8 cellular contexts compared by ENCODE assay signal in genomic region chr16:50368410-50369132, GRCh38. TPM values are rescaled to one million over a fixed set of nuclear protein-coding genes. Genes with fewer than 3 reads are reported as not detected.
DNase-seq lines count a peak whose midpoint lies in the region; ATAC-seq and TF ChIP-seq lines count a peak whose summit lies in the region.

Gene BRD7 (minus strand): TSS chr16:50368988. CDS start chr16:50368774, 214 bp downstream.

- H3K4me3 Mint-ChIP-seq in CD4-positive, alpha-beta T cell, result peak within 1 kb of the TSS; percentile 94

- H3K9me3 ChIP-seq in CD4-positive, alpha-beta T cell (ENCODE audit: control insufficient read depth, low read length), result no peaks in the 10 kb centered on the region

- H3K9me3 Mint-ChIP-seq in CD4-positive, alpha-beta T cell, result no peaks in the 10 kb centered on the region

- H3K27me3 ChIP-seq in CD4-positive, alpha-beta T cell (ENCODE audit: control insufficient read depth, insufficient read depth, low read length), result no peaks in the 10 kb centered on the region

- peak; percentile 83 for ATAC-seq in CD4-positive, alpha-beta T cell (ENCODE audit: poor library complexity)
- ATAC-seq in GM19324 (IDR thresholded peaks at IDR 0.05; ENCODE audit: low FRiP score, unreplicated experiment) (peak; percentile 83), HG03457 (IDR thresholded peaks at IDR 0.05; ENCODE audit: unreplicated experiment) (peak; percentile 55), omental fat pad (ENCODE audit: low FRiP score) (peak; percentile 87)

- intact Hi-C loops in CD4-positive, alpha-beta T cell (cut with DNase I, micrococcal nuclease), result loop anchor here (2.0 to 10.0 kb wide), 6 partner anchors 178 to 374 kb away; partner anchors contain the start of genes CYLD (in 2 of the 2), HEATR3 (in 1 of the 2) and TENT4B (in 1 of the 2)

- H3K27ac ChIP-seq in CD4-positive, alpha-beta T cell (ENCODE audit: low read depth, low read length), result peak within 1 kb of the TSS; percentile 52
- H3K27ac ChIP-seq in temporal lobe (ENCODE audit: low read depth, low read length), result no peak within 1 kb of the TSS

- H3K27ac Mint-ChIP-seq in CD4-positive, alpha-beta T cell, result peak within 1 kb of the TSS; percentile 91

- peaks cover 58% of the 10 kb centered on the region for H3K4me1 Mint-ChIP-seq in CD4-positive, alpha-beta T cell (ENCODE audit: low read depth)

- TF ChIP-seq CTCF in CD4-positive, alpha-beta T cell (IDR thresholded peaks at IDR 0.05), result no peak
- TF ChIP-seq CTCF in omental fat pad (IDR thresholded peaks at IDR 0.05), result no peak

- CTCF ChIA-PET in CD4-positive, alpha-beta T cell (lab: Charles Lee), result interaction anchor here (0.7 to 2.1 kb wide), 13 partner anchors 8 to 383 kb away, joined by 3 to 16 read pairs (median 4); partner anchors contain the start of gene CNEP1R1

- POLR2A ChIA-PET in CD4-positive, alpha-beta T cell (lab: Charles Lee), result interaction anchor here (0.7 to 1.8 kb wide), 15 partner anchors 9 to 438 kb away, joined by 3 to 7 read pairs (median 4); partner anchors contain the start of genes CNEP1R1 and NKD1

- peaks cover 47% of the 10 kb centered on the region for H3K36me3 Mint-ChIP-seq in CD4-positive, alpha-beta T cell (ENCODE audit: low read depth)

- DNase-seq in CD4-positive, alpha-beta T cell, result peak; percentile 30 to 84 (median 64)
- DNase-seq in activated gamma-delta T cell (lab: John Stamatoyannopoulos, UW), result peak; percentile 62
- peak; percentile 64 for DNase-seq in globus pallidus (ENCODE audit: low spot score)
- no peak for DNase-seq in omental fat pad (ENCODE audit: low spot score)

- peak; percentile 57 for TF ChIP-seq POLR2A in Raji (IDR thresholded peaks at IDR 0.05; ENCODE audit: insufficient read depth, low read depth, low read length)

- no peaks in the 10 kb centered on the region for H3K27me3 Mint-ChIP-seq in CD4-positive, alpha-beta T cell

RNA-seq across cellular contexts. Expression of gene BRD7, which starts in this region (rescaled TPM):
- 100 to 1,000 TPM in 1 of 2 experiments, 10 to 100 TPM in 1; 95.4 to 103 TPM for total RNA-seq in CD4-positive, alpha-beta T cell
- 10 to 100 TPM; 29.9 to 41.2 (median 38.9) TPM for total RNA-seq in omental fat pad
- 30.7 TPM for total RNA-seq in temporal lobe
